In genomic region chr14:88333036-88333435, GRCh38 we compare ENCODE assay signal across 29 cellular contexts. TPM values are rescaled to one million over a fixed set of nuclear protein-coding genes. Genes with fewer than 3 reads are reported as not detected.
"Had no signal": no experiment of that assay in that cellular context is flagged by ENCODE, and none has a peak within 500 bp of the region (broad histone marks: within the 10 kb centered on the region; RNA-seq: fewer than 3 reads in every experiment).

No MANE protein-coding gene starts in this region.

- H3K9me3 Mint-ChIP-seq: memory B cell; stimulated activated effector memory CD8-positive, alpha-beta T cell treated with anti-CD3 and anti-CD28 coated beads, Interleukin-12 subunit alpha, Interleukin-12 subunit beta, amount 100 ng/mL, for 72 hours had no signal

- H3K4me3 ChIP-seq: colonic mucosa, esophagus squamous epithelium, lung, psoas muscle, sigmoid colon, stomach, thyroid gland had no signal

- H3K4me3 Mint-ChIP-seq: dendritic cell treated with granulocyte-macrophage colony-stimulating factor and Interleukin-4, amounts not matched to agents 40 ng/mL and 50 ng/mL, for 4 days; memory B cell; naive thymus-derived CD8-positive, alpha-beta T cell; nephron progenitor cell; stimulated activated effector memory CD8-positive, alpha-beta T cell treated with anti-CD3 and anti-CD28 coated beads, Interleukin-12 subunit alpha, Interleukin-12 subunit beta, amount 100 ng/mL, for 72 hours had no signal

- H3K27ac ChIP-seq: colonic mucosa, esophagus squamous epithelium, psoas muscle, sigmoid colon, stomach, thyroid gland had no signal

- H3K27ac Mint-ChIP-seq: dendritic cell treated with granulocyte-macrophage colony-stimulating factor and Interleukin-4, amounts not matched to agents 40 ng/mL and 50 ng/mL, for 4 days; memory B cell; naive thymus-derived CD8-positive, alpha-beta T cell; nephron progenitor cell; stimulated activated effector memory CD8-positive, alpha-beta T cell treated with anti-CD3 and anti-CD28 coated beads, Interleukin-12 subunit alpha, Interleukin-12 subunit beta, amount 100 ng/mL, for 72 hours had no signal

- H3K36me3 Mint-ChIP-seq: memory B cell; naive thymus-derived CD8-positive, alpha-beta T cell; stimulated activated effector memory CD8-positive, alpha-beta T cell treated with anti-CD3 and anti-CD28 coated beads, Interleukin-12 subunit alpha, Interleukin-12 subunit beta, amount 100 ng/mL, for 72 hours had no signal

- H3K36me3 ChIP-seq: colonic mucosa, esophagus squamous epithelium, sigmoid colon, stomach, thyroid gland had no signal

- H3K4me1 ChIP-seq: colonic mucosa, esophagus squamous epithelium, psoas muscle, sigmoid colon, stomach, thyroid gland had no signal

- H3K4me1 Mint-ChIP-seq: memory B cell; naive thymus-derived CD8-positive, alpha-beta T cell; nephron progenitor cell; stimulated activated effector memory CD8-positive, alpha-beta T cell treated with anti-CD3 and anti-CD28 coated beads, Interleukin-12 subunit alpha, Interleukin-12 subunit beta, amount 100 ng/mL, for 72 hours had no signal

- H3K9me3 ChIP-seq: colonic mucosa, esophagus squamous epithelium, psoas muscle, thyroid gland had no signal

- H3K27me3 ChIP-seq: colonic mucosa, thyroid gland had no signal

- DNase-seq: colonic mucosa; effector memory CD4-positive, alpha-beta T cell; erythroblast; esophagus squamous epithelium; head of caudate nucleus; kidney; midbrain; naive thymus-derived CD8-positive, alpha-beta T cell; nephron progenitor cell; nucleus accumbens; psoas muscle; right cardiac atrium; sigmoid colon; stimulated activated CD4-positive, alpha-beta T cell treated with anti-CD3 and anti-CD28 coated beads, Interleukin-2, amount 100 ng/mL, for 24 hours; stimulated activated CD4-positive, alpha-beta T cell treated with anti-CD3 and anti-CD28 coated beads, Interleukin-4, amount 100 ng/mL, for 24 hours; stimulated activated naive CD4-positive, alpha-beta T cell treated with Interleukin-2 at 50 U/mL for 16 hours; stomach; thyroid gland; trophoblast cell had no signal

RNA-seq across cellular contexts. Expression of gene KCNK10, which starts 10.0 kb away (rescaled TPM):
- total RNA-seq: chondrocyte; left lobe of liver; lung; naive thymus-derived CD8-positive, alpha-beta T cell; osteocyte; psoas muscle; right cardiac atrium; skeletal muscle tissue; subcutaneous adipose tissue had no signal
- polyA plus RNA-seq: liver; naive thymus-derived CD8-positive, alpha-beta T cell; right cardiac atrium had no signal
